1 cellular context compared by ENCODE assay signal in genomic region chr2:152718047-152718908, GRCh38.
TF ChIP-seq lines count a peak whose summit lies in the region.

Gene ARL6IP6, plus strand, starts transcription at chr2:152718620. Its CDS starts 5 bp downstream, at chr2:152718625.

TF ChIP-seq in WTC11, 78 proteins besides CTCF, POLR2A, EP300 and RAD21 (continued from another document):
- TF ChIP-seq, protein P1, sequence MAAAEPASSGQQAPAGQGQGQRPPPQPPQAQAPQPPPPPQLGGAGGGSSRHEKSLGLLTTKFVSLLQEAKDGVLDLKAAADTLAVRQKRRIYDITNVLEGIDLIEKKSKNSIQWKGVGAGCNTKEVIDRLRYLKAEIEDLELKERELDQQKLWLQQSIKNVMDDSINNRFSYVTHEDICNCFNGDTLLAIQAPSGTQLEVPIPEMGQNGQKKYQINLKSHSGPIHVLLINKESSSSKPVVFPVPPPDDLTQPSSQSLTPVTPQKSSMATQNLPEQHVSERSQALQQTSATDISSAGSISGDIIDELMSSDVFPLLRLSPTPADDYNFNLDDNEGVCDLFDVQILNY (CRISPR knock-in tag; IDR thresholded peaks at IDR 0.05) = peak; percentile 97
- TF ChIP-seq NFE2L1 (CRISPR knock-in tag; IDR thresholded peaks at IDR 0.05) = no peak; the same call in none of the 2 replicates
- TF ChIP-seq, protein P2, sequence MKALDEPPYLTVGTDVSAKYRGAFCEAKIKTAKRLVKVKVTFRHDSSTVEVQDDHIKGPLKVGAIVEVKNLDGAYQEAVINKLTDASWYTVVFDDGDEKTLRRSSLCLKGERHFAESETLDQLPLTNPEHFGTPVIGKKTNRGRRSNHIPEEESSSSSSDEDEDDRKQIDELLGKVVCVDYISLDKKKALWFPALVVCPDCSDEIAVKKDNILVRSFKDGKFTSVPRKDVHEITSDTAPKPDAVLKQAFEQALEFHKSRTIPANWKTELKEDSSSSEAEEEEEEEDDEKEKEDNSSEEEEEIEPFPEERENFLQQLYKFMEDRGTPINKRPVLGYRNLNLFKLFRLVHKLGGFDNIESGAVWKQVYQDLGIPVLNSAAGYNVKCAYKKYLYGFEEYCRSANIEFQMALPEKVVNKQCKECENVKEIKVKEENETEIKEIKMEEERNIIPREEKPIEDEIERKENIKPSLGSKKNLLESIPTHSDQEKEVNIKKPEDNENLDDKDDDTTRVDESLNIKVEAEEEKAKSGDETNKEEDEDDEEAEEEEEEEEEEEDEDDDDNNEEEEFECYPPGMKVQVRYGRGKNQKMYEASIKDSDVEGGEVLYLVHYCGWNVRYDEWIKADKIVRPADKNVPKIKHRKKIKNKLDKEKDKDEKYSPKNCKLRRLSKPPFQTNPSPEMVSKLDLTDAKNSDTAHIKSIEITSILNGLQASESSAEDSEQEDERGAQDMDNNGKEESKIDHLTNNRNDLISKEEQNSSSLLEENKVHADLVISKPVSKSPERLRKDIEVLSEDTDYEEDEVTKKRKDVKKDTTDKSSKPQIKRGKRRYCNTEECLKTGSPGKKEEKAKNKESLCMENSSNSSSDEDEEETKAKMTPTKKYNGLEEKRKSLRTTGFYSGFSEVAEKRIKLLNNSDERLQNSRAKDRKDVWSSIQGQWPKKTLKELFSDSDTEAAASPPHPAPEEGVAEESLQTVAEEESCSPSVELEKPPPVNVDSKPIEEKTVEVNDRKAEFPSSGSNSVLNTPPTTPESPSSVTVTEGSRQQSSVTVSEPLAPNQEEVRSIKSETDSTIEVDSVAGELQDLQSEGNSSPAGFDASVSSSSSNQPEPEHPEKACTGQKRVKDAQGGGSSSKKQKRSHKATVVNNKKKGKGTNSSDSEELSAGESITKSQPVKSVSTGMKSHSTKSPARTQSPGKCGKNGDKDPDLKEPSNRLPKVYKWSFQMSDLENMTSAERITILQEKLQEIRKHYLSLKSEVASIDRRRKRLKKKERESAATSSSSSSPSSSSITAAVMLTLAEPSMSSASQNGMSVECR (CRISPR knock-in tag; IDR thresholded peaks at IDR 0.05; ENCODE audit: borderline replicate concordance) = no peak; the same call in 1 of the 2 replicates
- TF ChIP-seq ZBTB21 (CRISPR knock-in tag; IDR thresholded peaks at IDR 0.05; ENCODE audit: borderline replicate concordance) = 0 out of 2 replicates have a peak, but pooled peaks have one; percentile 49
- TF ChIP-seq USF1 (CRISPR knock-in tag; IDR thresholded peaks at IDR 0.05) = no peak; the same call in none of the 2 replicates
- TF ChIP-seq PREB (CRISPR knock-in tag; IDR thresholded peaks at IDR 0.05; ENCODE audit: borderline replicate concordance) = peak; percentile 64; the same call in 1 of the 2 replicates
- TF ChIP-seq ZNF263 (CRISPR knock-in tag; IDR thresholded peaks at IDR 0.05; ENCODE audit: low read depth) = peak; percentile 83
- TF ChIP-seq E2F4 (CRISPR knock-in tag; IDR thresholded peaks at IDR 0.05; ENCODE audit: borderline replicate concordance, low read depth) = peak; percentile 84; the same call in 1 of the 2 replicates
- TF ChIP-seq KAT7 (CRISPR knock-in tag; IDR thresholded peaks at IDR 0.05; ENCODE audit: borderline replicate concordance) = 0 out of 2 replicates have a peak, but pooled peaks have one; percentile 27
- TF ChIP-seq CBFB (CRISPR knock-in tag; IDR thresholded peaks at IDR 0.05; ENCODE audit: low read depth) = no peak
- peak; percentile 32; the same call in 1 of the 2 replicates for TF ChIP-seq FOXK1 (CRISPR knock-in tag; IDR thresholded peaks at IDR 0.05)
- TF ChIP-seq TP53 (CRISPR knock-in tag; IDR thresholded peaks at IDR 0.05) = peak; percentile 72; the same call in 1 of the 2 replicates
- TF ChIP-seq FOXP1 (CRISPR knock-in tag; IDR thresholded peaks at IDR 0.05; ENCODE audit: borderline replicate concordance) = peak; percentile 78
- TF ChIP-seq RELA (CRISPR knock-in tag; IDR thresholded peaks at IDR 0.05; ENCODE audit: borderline replicate concordance) = no peak
- 0 out of 2 replicates have a peak, but pooled peaks have one; percentile 22 for TF ChIP-seq ZNF317 (CRISPR knock-in tag; IDR thresholded peaks at IDR 0.05; ENCODE audit: borderline replicate concordance, low read depth)
- TF ChIP-seq GABPB1 (CRISPR knock-in tag; IDR thresholded peaks at IDR 0.05) = peak; percentile 53; the same call in 1 of the 2 replicates
- no peak for TF ChIP-seq STAT6 (CRISPR knock-in tag; conservative IDR thresholded peaks at IDR 0.05; ENCODE audit: low read depth)
- TF ChIP-seq HMGA2 (CRISPR knock-in tag; IDR thresholded peaks at IDR 0.05) = 0 out of 2 replicates have a peak, but pooled peaks have one; percentile 5
- 0 out of 2 replicates have a peak, but pooled peaks have one; percentile 3 for TF ChIP-seq ZNF416 (CRISPR knock-in tag; IDR thresholded peaks at IDR 0.05)
- no peak for TF ChIP-seq PRRX2 (CRISPR knock-in tag; IDR thresholded peaks at IDR 0.05)
- TF ChIP-seq ELF4 (CRISPR knock-in tag; IDR thresholded peaks at IDR 0.05; ENCODE audit: low read depth) = no peak
- TF ChIP-seq MAX (CRISPR knock-in tag; IDR thresholded peaks at IDR 0.05) = 0 out of 2 replicates have a peak, but pooled peaks have one; percentile 37
- TF ChIP-seq HMGXB4 (CRISPR knock-in tag; IDR thresholded peaks at IDR 0.05) = peak; percentile 79; the same call in 1 of the 2 replicates
- peak; percentile 83; the same call in 1 of the 2 replicates for TF ChIP-seq ATF1 (CRISPR knock-in tag; IDR thresholded peaks at IDR 0.05)
- TF ChIP-seq, protein P3, sequence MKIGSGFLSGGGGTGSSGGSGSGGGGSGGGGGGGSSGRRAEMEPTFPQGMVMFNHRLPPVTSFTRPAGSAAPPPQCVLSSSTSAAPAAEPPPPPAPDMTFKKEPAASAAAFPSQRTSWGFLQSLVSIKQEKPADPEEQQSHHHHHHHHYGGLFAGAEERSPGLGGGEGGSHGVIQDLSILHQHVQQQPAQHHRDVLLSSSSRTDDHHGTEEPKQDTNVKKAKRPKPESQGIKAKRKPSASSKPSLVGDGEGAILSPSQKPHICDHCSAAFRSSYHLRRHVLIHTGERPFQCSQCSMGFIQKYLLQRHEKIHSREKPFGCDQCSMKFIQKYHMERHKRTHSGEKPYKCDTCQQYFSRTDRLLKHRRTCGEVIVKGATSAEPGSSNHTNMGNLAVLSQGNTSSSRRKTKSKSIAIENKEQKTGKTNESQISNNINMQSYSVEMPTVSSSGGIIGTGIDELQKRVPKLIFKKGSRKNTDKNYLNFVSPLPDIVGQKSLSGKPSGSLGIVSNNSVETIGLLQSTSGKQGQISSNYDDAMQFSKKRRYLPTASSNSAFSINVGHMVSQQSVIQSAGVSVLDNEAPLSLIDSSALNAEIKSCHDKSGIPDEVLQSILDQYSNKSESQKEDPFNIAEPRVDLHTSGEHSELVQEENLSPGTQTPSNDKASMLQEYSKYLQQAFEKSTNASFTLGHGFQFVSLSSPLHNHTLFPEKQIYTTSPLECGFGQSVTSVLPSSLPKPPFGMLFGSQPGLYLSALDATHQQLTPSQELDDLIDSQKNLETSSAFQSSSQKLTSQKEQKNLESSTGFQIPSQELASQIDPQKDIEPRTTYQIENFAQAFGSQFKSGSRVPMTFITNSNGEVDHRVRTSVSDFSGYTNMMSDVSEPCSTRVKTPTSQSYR (CRISPR knock-in tag; IDR thresholded peaks at IDR 0.05) = 0 out of 2 replicates have a peak, but pooled peaks have one; percentile 63
- TF ChIP-seq ZNF671 (CRISPR knock-in tag; IDR thresholded peaks at IDR 0.05) = no peak
- TF ChIP-seq SP1 (CRISPR knock-in tag; conservative IDR thresholded peaks at IDR 0.05) = peak; percentile 25; the same call in 1 of the 2 replicates
- no peak; the same call in 1 of the 2 replicates for TF ChIP-seq USF2 (CRISPR knock-in tag; IDR thresholded peaks at IDR 0.05)
- no peak for TF ChIP-seq NR1H2 (CRISPR knock-in tag; IDR thresholded peaks at IDR 0.05)
- TF ChIP-seq, protein P4, sequence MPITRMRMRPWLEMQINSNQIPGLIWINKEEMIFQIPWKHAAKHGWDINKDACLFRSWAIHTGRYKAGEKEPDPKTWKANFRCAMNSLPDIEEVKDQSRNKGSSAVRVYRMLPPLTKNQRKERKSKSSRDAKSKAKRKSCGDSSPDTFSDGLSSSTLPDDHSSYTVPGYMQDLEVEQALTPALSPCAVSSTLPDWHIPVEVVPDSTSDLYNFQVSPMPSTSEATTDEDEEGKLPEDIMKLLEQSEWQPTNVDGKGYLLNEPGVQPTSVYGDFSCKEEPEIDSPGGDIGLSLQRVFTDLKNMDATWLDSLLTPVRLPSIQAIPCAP (CRISPR knock-in tag; IDR thresholded peaks at IDR 0.05) = 0 out of 2 replicates have a peak, but pooled peaks have one; percentile 5
- no peak for TF ChIP-seq ESRRA (CRISPR knock-in tag; IDR thresholded peaks at IDR 0.05; ENCODE audit: borderline replicate concordance)
- TF ChIP-seq ZNF396 (CRISPR knock-in tag; IDR thresholded peaks at IDR 0.05; ENCODE audit: borderline replicate concordance) = no peak
TF ChIP-seq in WTC11: peak in this region for 26.
